ENCODE assay signal across 11 cellular contexts in the genomic region with DNA sequence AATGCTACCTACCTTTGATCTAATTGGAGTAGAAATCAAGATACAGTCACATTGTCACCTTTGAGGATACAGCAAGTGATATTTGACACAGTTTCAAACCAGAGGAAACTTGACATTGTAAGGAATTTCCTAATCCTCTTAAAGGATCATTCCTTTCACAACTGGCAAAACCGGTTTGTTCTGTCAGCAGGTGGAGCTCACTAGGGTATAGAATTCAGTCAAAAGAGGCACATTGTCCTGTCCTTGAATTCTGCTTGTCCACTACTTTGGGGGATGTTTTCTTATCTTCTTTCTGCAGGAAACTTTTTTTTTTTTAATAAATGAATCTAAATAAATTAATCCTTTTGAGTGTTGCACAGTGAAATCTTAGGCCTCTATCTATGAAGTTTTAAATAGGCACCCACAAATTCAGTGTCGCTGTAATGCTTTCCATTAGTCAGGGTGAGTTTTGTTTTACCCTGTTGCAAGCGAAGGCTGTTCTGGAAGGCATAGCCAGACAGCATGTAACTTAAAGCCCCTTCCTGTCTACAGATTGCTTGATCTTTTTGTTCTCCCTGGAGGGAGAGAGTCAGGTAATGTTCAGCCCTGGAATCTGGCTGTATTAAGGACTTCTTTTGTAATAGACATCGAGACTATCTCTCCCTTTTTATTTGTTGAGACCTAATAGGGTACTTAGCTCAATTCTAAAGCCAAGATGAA.
A peak's percentile ranks its signal among the peaks of the same experiment; 100 is the strongest.
DNase-seq lines count a peak whose midpoint lies in the region; ATAC-seq and TF ChIP-seq lines count a peak whose summit lies in the region.
"Had no signal": no experiment of that assay in that cellular context is flagged by ENCODE, and none has a peak within 500 bp of the region (broad histone marks: within the 10 kb centered on the region; RNA-seq: fewer than 3 reads in every experiment).

No MANE protein-coding gene starts in this region.

- H3K4me1 ChIP-seq in iPS DF 6.9 (ENCODE audit: control insufficient read depth, insufficient read depth, low read length) (no peaks in the 10 kb centered on the region; the same call in 1 of the 2 replicates), stomach (peaks cover 0 to 18% (median 4%) of the 10 kb centered on the region in 4 donors)

- peaks cover 18% of the 10 kb centered on the region for H3K9me3 Mint-ChIP-seq in HFFc6
- H3K9me3 Mint-ChIP-seq: natural killer cell treated with Interleukin-12 subunit alpha and Interleukin-12 subunit beta and Interleukin-15 and Interleukin-18, amount 100 ng/mL, for 72 hours had no signal

- H3K4me3 ChIP-seq in iPS DF 6.9 (ENCODE audit: low read length) (no peak overlapping the region), stomach (no peak overlapping the region)
- H3K4me3 ChIP-seq: adrenal gland, heart right ventricle had no signal

- no peaks in the 10 kb centered on the region for H3K27me3 Mint-ChIP-seq in HFFc6 (ENCODE audit: insufficient read depth)
- H3K27me3 Mint-ChIP-seq: natural killer cell treated with Interleukin-12 subunit alpha and Interleukin-12 subunit beta and Interleukin-15 and Interleukin-18, amount 100 ng/mL, for 72 hours had no signal

- peaks cover 70% of the 10 kb centered on the region for H3K36me3 Mint-ChIP-seq in HFFc6 (ENCODE audit: low read depth)

- H3K36me3 ChIP-seq in iPS DF 6.9 (ENCODE audit: control insufficient read depth, insufficient read depth, low read length) (no peaks in the 10 kb centered on the region), stomach (peaks cover 0 to 23% (median 18%) of the 10 kb centered on the region in 4 donors)
- H3K36me3 ChIP-seq: adrenal gland had no signal

- H3K27ac Mint-ChIP-seq in HFFc6: peak overlapping the region; percentile 12; the same call in 1 of the 2 replicates
- H3K27ac Mint-ChIP-seq: natural killer cell treated with Interleukin-12 subunit alpha and Interleukin-12 subunit beta and Interleukin-15 and Interleukin-18, amount 100 ng/mL, for 72 hours had no signal

- H3K27me3 ChIP-seq in iPS DF 6.9 (ENCODE audit: control insufficient read depth, insufficient read depth, low read length) (no peaks in the 10 kb centered on the region), stomach (no peaks in the 10 kb centered on the region)
- H3K27me3 ChIP-seq: adrenal gland, heart right ventricle had no signal

- H3K4me1 Mint-ChIP-seq in HFFc6 (ENCODE audit: low read depth): peaks cover 72% of the 10 kb centered on the region

- intact Hi-C loops in stomach (cut with DNase I; ENCODE audit: low total_unique reads): no loop called here

- no peak for ATAC-seq in GM18907 (IDR thresholded peaks at IDR 0.05; ENCODE audit: unreplicated experiment)
- ATAC-seq: heart right ventricle; natural killer cell treated with Interleukin-12 subunit alpha and Interleukin-12 subunit beta and Interleukin-15 and Interleukin-18, amount 100 ng/mL, for 72 hours had no signal

- no CpG with 5 or more reads among the region's 4 CpGs for WGBS in iPS DF 6.9 (ENCODE audit: insufficient coverage, insufficient read length)
- WGBS in stomach, 5 donors: 46 to 63% (median 57%) methylated on average over 4 of the region's 4 CpGs

- no peak for TF ChIP-seq EP300 in stomach (IDR thresholded peaks at IDR 0.05)

- TF ChIP-seq CTCF in HFFc6 (IDR thresholded peaks at IDR 0.05) (no peak), stomach (IDR thresholded peaks at IDR 0.05) (no peak)

- H3K27ac ChIP-seq in iPS DF 6.9 (ENCODE audit: low read length): no peak overlapping the region
- H3K27ac ChIP-seq in stomach: no peak overlapping the region
- H3K27ac ChIP-seq: adrenal gland, heart right ventricle had no signal

- DNase-seq in HFFc6 (no peak), NCI-H526 treated with DMSO at 0.1 percent for 48 hours (lab: John Stamatoyannopoulos, UW) (peak; percentile 36), iPS DF 6.9 (ENCODE audit: low read depth, low spot score) (peak; percentile 75), stomach (peak; percentile 34), NCI-H1092 (lab: John Stamatoyannopoulos, UW) (no peak)
- DNase-seq in stimulated activated CD4-positive, alpha-beta T cell treated with anti-CD3 and anti-CD28 coated beads, Interleukin-4, amount 100 ng/mL, for 4 hours: no peak
- DNase-seq in activated CD4-positive, alpha-beta T cell treated with anti-CD3 and anti-CD28 coated beads for 4 hours: no peak
- DNase-seq: adrenal gland, heart right ventricle had no signal

- no peak for TF ChIP-seq POLR2A in stomach (IDR thresholded peaks at IDR 0.05)

- H3K9me3 ChIP-seq in iPS DF 6.9 (ENCODE audit: control insufficient read depth, insufficient read depth, low read length) (no peaks in the 10 kb centered on the region), stomach (peaks cover 0 to 9% (median 7%) of the 10 kb centered on the region in 4 donors)

- no peak overlapping the region for H3K4me3 Mint-ChIP-seq in HFFc6
- H3K4me3 Mint-ChIP-seq: natural killer cell treated with Interleukin-12 subunit alpha and Interleukin-12 subunit beta and Interleukin-15 and Interleukin-18, amount 100 ng/mL, for 72 hours had no signal

Comparison
In these comparisons a context has a peak if more than half of its experiments do, and no peak if none do; other contexts are left out.
1. DNase-seq: peak in NCI-H526 treated with DMSO at 0.1 percent for 48 hours (single experiment), iPS DF 6.9 (single experiment) and stomach (single experiment); none in HFFc6 (single experiment), stimulated activated CD4-positive, alpha-beta T cell treated with anti-CD3 and anti-CD28 coated beads, Interleukin-4, amount 100 ng/mL, for 4 hours (0 of 2), activated CD4-positive, alpha-beta T cell treated with anti-CD3 and anti-CD28 coated beads for 4 hours (0 of 2) and NCI-H1092 (single experiment).